Comparison of ENCODE assay signal across 26 cellular contexts in genomic region chr3:14852721-14853120, GRCh38. TPM values are rescaled to one million over a fixed set of nuclear protein-coding genes. Genes with fewer than 3 reads are reported as not detected.
DNase-seq lines count a peak whose midpoint lies in the region; TF ChIP-seq lines count a peak whose summit lies in the region.
"Had no signal": no experiment of that assay in that cellular context is flagged by ENCODE, and none has a peak within 500 bp of the region (broad histone marks: within the 10 kb centered on the region; RNA-seq: fewer than 3 reads in every experiment).

No MANE protein-coding gene starts in this region.

- H4K5ac ChIP-seq in H9 (ENCODE audit: insufficient read length, low read depth, low read length): no peak overlapping the region

- H3K79me2 ChIP-seq in H9 (ENCODE audit: insufficient read depth, low read length): no peaks in the 10 kb centered on the region

- no peak overlapping the region for H2BK20ac ChIP-seq in H9 (ENCODE audit: low read depth, low read length, poor library complexity, severe bottlenecking)

- TF ChIP-seq POLR2A in esophagus muscularis mucosa (IDR thresholded peaks at IDR 0.05; ENCODE audit: low read depth): no peak
- TF ChIP-seq POLR2A in sigmoid colon (IDR thresholded peaks at IDR 0.05): no peak
- TF ChIP-seq POLR2A in vagina (IDR thresholded peaks at IDR 0.05): no peak

- H3K9me3 Mint-ChIP-seq in mesothelial cell of epicardium (peaks cover 27% of the 10 kb centered on the region), H9 (peaks cover 0 to 10% of the 10 kb centered on the region in 2 experiments; a peak in 1 of 5 replicates)

- H4K91ac ChIP-seq in H9 (ENCODE audit: insufficient read length, low read depth, low read length): no peak overlapping the region

- H3K4ac ChIP-seq in H9 (ENCODE audit: low read depth, low read length): no peak overlapping the region

- no peaks in the 10 kb centered on the region for H3K23me2 ChIP-seq in H9 (ENCODE audit: insufficient read length, low read depth, low read length, poor library complexity, severe bottlenecking)

- peaks cover 0 to 6% (median 0%) of the 10 kb centered on the region in 4 donors for H3K9me3 ChIP-seq in esophagus muscularis mucosa
- H3K9me3 ChIP-seq in iPS-20b (ENCODE audit: insufficient read depth, low read depth, low read length): no peaks in the 10 kb centered on the region
- no peaks in the 10 kb centered on the region for H3K9me3 ChIP-seq in sigmoid colon
- no peaks in the 10 kb centered on the region for H3K9me3 ChIP-seq in vagina
- no peaks in the 10 kb centered on the region for H3K9me3 ChIP-seq in H9 (ENCODE audit: control insufficient read depth, low read depth, low read length)

- H3K4me1 Mint-ChIP-seq in mesothelial cell of epicardium: peaks cover 3% of the 10 kb centered on the region
- peaks cover 22 to 27% of the 10 kb centered on the region in 2 experiments for H3K4me1 Mint-ChIP-seq in H9
- H3K4me1 Mint-ChIP-seq: neural crest cell had no signal

- no peak overlapping the region for H3K4me3 ChIP-seq in esophagus muscularis mucosa
- H3K4me3 ChIP-seq in iPS-20b (ENCODE audit: low read length): no peak overlapping the region
- H3K4me3 ChIP-seq in sigmoid colon: no peak overlapping the region
- H3K4me3 ChIP-seq in vagina: no peak overlapping the region

- H2AK5ac ChIP-seq in H9 (ENCODE audit: insufficient read length, low read length): no peak overlapping the region

- no peak overlapping the region for H2BK15ac ChIP-seq in H9 (ENCODE audit: low read depth, low read length)

- TF ChIP-seq EP300 in esophagus muscularis mucosa (IDR thresholded peaks at IDR 0.05) (no peak), sigmoid colon (IDR thresholded peaks at IDR 0.05) (no peak)

- 67% methylated on average over 10 of the region's 10 CpGs for WGBS in esophagus muscularis mucosa
- WGBS in sigmoid colon, 2 donors: 70 to 76% methylated on average over 10 of the region's 10 CpGs
- WGBS in H9 (ENCODE audit: extremely low coverage, insufficient read length, low lambda C conversion rate): no CpG with 5 or more reads among the region's 10 CpGs

- intact Hi-C loops in esophagus muscularis mucosa (cut with DNase I): no loop called here
- intact Hi-C loops in sigmoid colon (cut with DNase I): no loop called here
- intact Hi-C loops in vagina (cut with DNase I): no loop called here

- no peak overlapping the region for H3K56ac ChIP-seq in H9 (ENCODE audit: insufficient read length, low read depth, low read length)

- H3K18ac ChIP-seq in H9 (ENCODE audit: insufficient read length, low read depth, low read length): no peak overlapping the region

- no peak overlapping the region for H3T11ph ChIP-seq in H9 (ENCODE audit: low read length)

- no peak overlapping the region for H3K27ac Mint-ChIP-seq in mesothelial cell of epicardium
- H3K27ac Mint-ChIP-seq in H9: peak overlapping the region in 1 of 3 experiments; percentile 98; a peak in 2 of 7 replicates
- H3K27ac Mint-ChIP-seq: activated naive CD8-positive, alpha-beta T cell treated with anti-CD3 and anti-CD28 coated beads, Interleukin-2, amount 50 U/mL, for 24 hours; CD8-positive, alpha-beta memory T cell; T-helper 17 cell had no signal

- H3K23ac ChIP-seq in H9 (ENCODE audit: insufficient read length, low read depth, low read length): no peak overlapping the region

- no peak overlapping the region for H4K8ac ChIP-seq in H9 (replicated peaks; ENCODE audit: insufficient read length, low read depth, low read length)

- H3K27ac ChIP-seq in esophagus muscularis mucosa (replicated peaks in 1 of 4) (peak overlapping the region in 3 of 4 donors; percentile 23 to 62 (median 37)), iPS-20b (ENCODE audit: low read length) (no peak overlapping the region), sigmoid colon (peak overlapping the region; percentile 42 to 57 (median 50)), vagina (peak overlapping the region; percentile 66), H9 (ENCODE audit: insufficient read length, low read depth, low read length) (no peak overlapping the region)

- H2BK12ac ChIP-seq in H9 (ENCODE audit: insufficient read length, low read depth, low read length): no peak overlapping the region

- TF ChIP-seq CTCF in esophagus muscularis mucosa (IDR thresholded peaks at IDR 0.05) (no peak), sigmoid colon (IDR thresholded peaks at IDR 0.05) (no peak), vagina (IDR thresholded peaks at IDR 0.05) (no peak), mesothelial cell of epicardium (IDR thresholded peaks at IDR 0.05; ENCODE audit: unreplicated experiment) (no peak), H9 (conservative IDR thresholded peaks at IDR 0.05) (no peak)

- no peak overlapping the region for H2BK5ac ChIP-seq in H9 (ENCODE audit: insufficient read length, low read length)

- no peaks in the 10 kb centered on the region for H4K20me1 ChIP-seq in H9 (ENCODE audit: control insufficient read depth, insufficient read depth, insufficient read length)

- H3K4me1 ChIP-seq in esophagus muscularis mucosa (peaks cover 18 to 42% (median 31%) of the 10 kb centered on the region in 4 donors), iPS-20b (ENCODE audit: insufficient read depth, low read length) (peaks cover 12% of the 10 kb centered on the region; the same call in 1 of the 2 replicates), sigmoid colon (peaks cover 0 to 3% (median 0%) of the 10 kb centered on the region in 4 donors), vagina (peaks cover 23% of the 10 kb centered on the region), H9 (ENCODE audit: insufficient read depth, low read length) (no peaks in the 10 kb centered on the region; the same call in 1 of the 2 replicates)

- DNase-seq in esophagus muscularis mucosa (ENCODE audit: extremely low spot score): no peak
- DNase-seq in sigmoid colon: no peak
- no peak for DNase-seq in vagina (ENCODE audit: extremely low spot score in 2 of 2)
- no peak for DNase-seq in mesothelial cell of epicardium (ENCODE audit: low spot score in 2 of 2, unreplicated experiment in 2 of 2)
- no peak for DNase-seq in H9
- no peak for DNase-seq in H4 (ENCODE audit: low spot score)
- DNase-seq: activated CD4-positive, alpha-beta T cell treated with anti-CD3 and anti-CD28 coated beads, Interleukin-2, amount 50 U/mL, for 48 hours; activated CD4-positive, CD25-positive, alpha-beta regulatory T cell treated with anti-CD3 and anti-CD28 coated beads, Interleukin-2, amount 50 U/mL, for 72 hours; activated naive CD8-positive, alpha-beta T cell treated with anti-CD3 and anti-CD28 coated beads, Interleukin-2, amount 50 U/mL, for 24 hours; activated T-cell treated with anti-CD3 and anti-CD28 coated beads, Interleukin-2, amount 50 U/mL, for 48 hours; CD8-positive, alpha-beta memory T cell; central memory CD4-positive, alpha-beta T cell; DMS 273 treated with DMSO at 0.1 percent for 48 hours; erythroblast; NCI-H1417 treated with DMSO at 0.1 percent for 48 hours; NCI-H2081 treated with DMSO at 0.1 percent for 48 hours; NCI-H226; SHP77; stimulated activated CD4-positive, alpha-beta T cell treated with anti-CD3 and anti-CD28 coated beads, Interleukin-4, amount 100 ng/mL, for 4 hours; substantia nigra; T-helper 17 cell had no signal

- H3K36me3 Mint-ChIP-seq in mesothelial cell of epicardium (no peaks in the 10 kb centered on the region), H9 (ENCODE audit: insufficient read depth in 1 of 3, low read depth in 3 of 3) (peaks cover 0 to 4% (median 0%) of the 10 kb centered on the region in 3 experiments; a peak in 1 of 7 replicates)
- H3K36me3 Mint-ChIP-seq: CD8-positive, alpha-beta memory T cell had no signal

- H3K4me2 ChIP-seq in H9 (ENCODE audit: insufficient read depth, insufficient read length, low read length): no peak overlapping the region

- no peaks in the 10 kb centered on the region for H3K36me3 ChIP-seq in esophagus muscularis mucosa
- H3K36me3 ChIP-seq in iPS-20b (ENCODE audit: insufficient read depth, low read depth, low read length): no peaks in the 10 kb centered on the region
- no peaks in the 10 kb centered on the region for H3K36me3 ChIP-seq in sigmoid colon
- H3K36me3 ChIP-seq in vagina: no peaks in the 10 kb centered on the region

- H3K27me3 ChIP-seq in esophagus muscularis mucosa (peaks cover 0 to 14% (median 0%) of the 10 kb centered on the region in 4 donors), iPS-20b (ENCODE audit: insufficient read depth, low read length) (no peaks in the 10 kb centered on the region), sigmoid colon (peaks cover 0 to 2% (median 0%) of the 10 kb centered on the region in 3 donors), vagina (no peaks in the 10 kb centered on the region), H9 (ENCODE audit: insufficient read depth, low read length) (no peaks in the 10 kb centered on the region)

- H3K27me3 Mint-ChIP-seq in mesothelial cell of epicardium (ENCODE audit: low read depth) (peaks cover 30% of the 10 kb centered on the region), H9 (ENCODE audit: low read depth) (no peaks in the 10 kb centered on the region; the same call in 1 of the 2 replicates)

- 0 out of 2 replicates have a peak overlapping the region, but pooled peaks have one; percentile 35 for H3K9ac ChIP-seq in iPS-20b (ENCODE audit: low read depth, low read length)
- no peak overlapping the region for H3K9ac ChIP-seq in H9 (ENCODE audit: extremely low read depth, insufficient read length, low read length)

- no peaks in the 10 kb centered on the region for H3K79me1 ChIP-seq in H9 (ENCODE audit: insufficient read depth, low read depth, low read length, poor library complexity, severe bottlenecking)

- H3K4me3 Mint-ChIP-seq in mesothelial cell of epicardium (no peak overlapping the region), H9 (no peak overlapping the region)
- H3K4me3 Mint-ChIP-seq: activated naive CD8-positive, alpha-beta T cell treated with anti-CD3 and anti-CD28 coated beads, Interleukin-2, amount 50 U/mL, for 24 hours; CD8-positive, alpha-beta memory T cell; neural crest cell; T-helper 17 cell had no signal

- no peak overlapping the region for H2AFZ ChIP-seq in H9 (ENCODE audit: low read length)

- no peak overlapping the region for H2BK120ac ChIP-seq in H9 (ENCODE audit: low read depth, low read length, poor library complexity, severe bottlenecking)

- no peak overlapping the region for H3K14ac ChIP-seq in H9 (ENCODE audit: insufficient read depth, low read length)

RNA-seq across cellular contexts. Expression of gene FGD5, which starts 34.0 kb away (rescaled TPM):
- total RNA-seq in esophagus muscularis mucosa: 10 to 100 TPM; 15.4 to 21.1 (median 16.1) TPM
- 10 to 100 TPM in 1 of 4 donors, 1 to 10 TPM in 3; 6.4 to 18.6 (median 7.6) TPM for total RNA-seq in sigmoid colon
- polyA plus RNA-seq in sigmoid colon: 1 to 10 TPM; 2.1 to 5.5 (median 3.6) TPM
- 16.2 TPM for total RNA-seq in vagina
- 3.2 to 3.5 TPM (median 3.4 TPM) in 3 replicates for total RNA-seq in mesothelial cell of epicardium
- 7.8 and 8.6 TPM in 2 replicates for total RNA-seq in H9 (2021)
- 0.17 TPM in 1 of 2 replicates, not detected in the other for total RNA-seq in H4 (2014; rRNA removed; shearing (Covaris generic))
- total RNA-seq: CD8-positive, alpha-beta memory T cell; LHCN-M2; T-helper 17 cell had no signal
- polyA plus RNA-seq: AG04450; BJ; CD8-positive, alpha-beta memory T cell had no signal

Comparison
In these comparisons a context has a peak if more than half of its experiments do, and no peak if none do; other contexts are left out.
1. H3K27ac ChIP-seq: peak in esophagus muscularis mucosa (3 of 4), sigmoid colon (4 of 4) and vagina (single experiment); none in iPS-20b (single experiment) and H9 (single experiment).